In genomic region chr19:48754950-48755645, GRCh38 we compare ENCODE assay signal across 1 cellular context.
TF ChIP-seq lines count a peak whose summit lies in the region.

FGF21 (plus strand) TSS chr19:48755524; CDS start chr19:48756237, 713 bp downstream.

TF ChIP-seq in liver, 16 proteins besides CTCF, POLR2A, EP300 and RAD21 (continued from another document):
- TF ChIP-seq SP1 (IDR thresholded peaks at IDR 0.05) (peak; percentile 42), RXRA (IDR thresholded peaks at IDR 0.05) (peak; percentile 44 to 58)
